ENCODE assay signal across 29 cellular contexts in the genomic region with DNA sequence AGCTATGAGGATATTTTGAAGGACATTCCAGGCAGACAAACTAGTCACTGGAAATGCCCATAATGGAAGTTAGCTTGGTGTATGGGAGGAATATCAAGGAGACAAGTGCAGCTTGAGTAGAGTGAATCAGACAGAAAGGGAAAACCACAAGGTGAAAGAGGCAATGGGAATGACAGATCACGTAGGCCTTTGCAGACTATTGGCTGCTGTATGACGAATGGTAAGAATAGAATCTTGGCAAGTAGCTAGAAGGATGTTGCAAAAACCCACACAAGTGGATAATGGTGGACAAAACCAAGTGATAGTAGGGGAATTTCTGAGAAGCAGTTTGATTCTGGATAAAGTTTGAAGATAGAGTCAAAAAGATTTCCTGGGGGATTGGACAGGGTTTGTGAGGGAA.
DNase-seq lines count a peak whose midpoint lies in the region; ATAC-seq and TF ChIP-seq lines count a peak whose summit lies in the region.
"Had no signal": no experiment of that assay in that cellular context is flagged by ENCODE, and none has a peak within 500 bp of the region (broad histone marks: within the 10 kb centered on the region; RNA-seq: fewer than 3 reads in every experiment).

No MANE protein-coding gene starts in this region.

- H3K36me3 ChIP-seq in osteoblast (ENCODE audit: insufficient read depth, low read length) = no peaks in the 10 kb centered on the region
- H3K36me3 ChIP-seq: breast epithelium, colonic mucosa, left lung, neutrophil, prostate gland, WERI-Rb-1 had no signal

- ATAC-seq in GM21619 (IDR thresholded peaks at IDR 0.05; ENCODE audit: unreplicated experiment) = no peak
- ATAC-seq: activated T-cell treated with anti-CD3 and anti-CD28 coated beads, Interleukin-2, amount 50 U/mL, for 4 hours; left lung; stimulated activated naive CD8-positive, alpha-beta T cell treated with anti-CD3 and anti-CD28 coated beads, Interleukin-15, Interleukin-2, amounts not matched to agents 100 U/mL and 50 U/mL, for 24 hours had no signal

- no peaks in the 10 kb centered on the region for H3K79me2 ChIP-seq in osteoblast (ENCODE audit: insufficient read depth, low read length)

- H3K27ac ChIP-seq in osteoblast (ENCODE audit: low read depth, low read length) = no peak overlapping the region
- H3K27ac ChIP-seq: breast epithelium, colonic mucosa, KMS-11, left lung, neutrophil, prostate gland, WERI-Rb-1 had no signal

- H3K4me2 ChIP-seq in osteoblast (ENCODE audit: insufficient read depth, low read length) = no peak overlapping the region
- H3K4me2 ChIP-seq: KMS-11 had no signal

- H3K4me1 ChIP-seq in osteoblast (ENCODE audit: insufficient read depth, low read length) = no peaks in the 10 kb centered on the region
- H3K4me1 ChIP-seq: breast epithelium, colonic mucosa, left lung, prostate gland had no signal

- peaks cover 3% of the 10 kb centered on the region for H3K9me3 ChIP-seq in osteoblast (ENCODE audit: low read depth, low read length)
- H3K9me3 ChIP-seq: breast epithelium, colonic mucosa, left lung, neutrophil, prostate gland had no signal

- no peak overlapping the region for H3K4me3 Mint-ChIP-seq in immature natural killer cell
- H3K4me3 Mint-ChIP-seq: activated CD4-positive, alpha-beta T cell treated with anti-CD3 and anti-CD28 coated beads, Interleukin-2, amount 10 ng/mL, durations not matched to agents 24 days and 14 days; activated T-cell treated with anti-CD3 and anti-CD28 coated beads, Interleukin-2, amount 50 U/mL, for 4 hours; B cell; naive B cell had no signal

- H4K20me1 ChIP-seq in osteoblast (ENCODE audit: insufficient read depth, low read length) = no peaks in the 10 kb centered on the region

- no peak for TF ChIP-seq CTCF in foreskin fibroblast (IDR thresholded peaks at IDR 0.05; ENCODE audit: low read depth, low read length)
- no peak for TF ChIP-seq CTCF in osteoblast (IDR thresholded peaks at IDR 0.05; ENCODE audit: extremely low read depth, low read depth, low read length)

- no peak overlapping the region for H3K27ac Mint-ChIP-seq in immature natural killer cell
- H3K27ac Mint-ChIP-seq: activated CD4-positive, alpha-beta T cell treated with anti-CD3 and anti-CD28 coated beads, Interleukin-2, amount 10 ng/mL, durations not matched to agents 24 days and 14 days; B cell; naive B cell had no signal

- H3K4me3 ChIP-seq in foreskin fibroblast (ENCODE audit: low read depth in 1 of 2, low read length in 2 of 2) = no peak overlapping the region
- H3K4me3 ChIP-seq in osteoblast (ENCODE audit: insufficient read depth, low read length) = no peak overlapping the region
- H3K4me3 ChIP-seq: breast epithelium, colonic mucosa, left lung, prostate gland had no signal

- no peaks in the 10 kb centered on the region for H3K4me1 Mint-ChIP-seq in immature natural killer cell
- H3K4me1 Mint-ChIP-seq: activated CD4-positive, alpha-beta T cell treated with anti-CD3 and anti-CD28 coated beads, Interleukin-2, amount 10 ng/mL, durations not matched to agents 24 days and 14 days; B cell; naive B cell had no signal

- H3K27me3 ChIP-seq in osteoblast (ENCODE audit: insufficient read depth, low read length) = no peaks in the 10 kb centered on the region
- H3K27me3 ChIP-seq: breast epithelium, colonic mucosa, left lung, neutrophil had no signal

- H3K36me3 Mint-ChIP-seq in immature natural killer cell = no peaks in the 10 kb centered on the region
- H3K36me3 Mint-ChIP-seq: naive B cell had no signal

- DNase-seq in A172 (ENCODE audit: low spot score) (peak; percentile 62), HCEC 1CT (peak; percentile 42), astrocyte of the hippocampus (ENCODE audit: low read depth, low spot score) (peak; percentile 22), foreskin fibroblast (peak; percentile 13 to 34), immature natural killer cell (no peak), NCI-H345 treated with DMSO at 0.1 percent for 48 hours (lab: John Stamatoyannopoulos, UW; ENCODE audit: unreplicated experiment) (no peak), osteoblast (ENCODE audit: insufficient read length, low spot score, missing footprints) (no peak)
- DNase-seq: 8988T; activated CD4-positive, alpha-beta T cell treated with anti-CD3 and anti-CD28 coated beads, Interleukin-2, amount 10 ng/mL, durations not matched to agents 24 days and 14 days; activated naive CD4-positive, alpha-beta T cell; activated T-cell treated with anti-CD3 and anti-CD28 coated beads, Interleukin-2, amount 50 U/mL, for 4 hours; colonic mucosa; DMS53; effector memory CD4-positive, alpha-beta T cell; erythroblast; GF-D8; hypothalamus; left lung; naive B cell; NCI-H1436; NCI-H446; stimulated activated naive CD8-positive, alpha-beta T cell treated with anti-CD3 and anti-CD28 coated beads, Interleukin-15, Interleukin-2, amounts not matched to agents 100 U/mL and 50 U/mL, for 24 hours; WERI-Rb-1 had no signal

- H2AFZ ChIP-seq in osteoblast (ENCODE audit: low read length) = no peak overlapping the region

- peaks cover 8 to 58% (median 20%) of the 10 kb centered on the region in 6 donors for H3K9me3 Mint-ChIP-seq in immature natural killer cell

- no peaks in the 10 kb centered on the region for H3K27me3 Mint-ChIP-seq in immature natural killer cell (ENCODE audit: low read depth in 3 of 3)
- H3K27me3 Mint-ChIP-seq: activated CD4-positive, alpha-beta T cell treated with anti-CD3 and anti-CD28 coated beads, Interleukin-2, amount 10 ng/mL, durations not matched to agents 24 days and 14 days; B cell; naive B cell had no signal

Comparison
In these comparisons a context has a peak if more than half of its experiments do, and no peak if none do; other contexts are left out.
1. DNase-seq: peak in A172 (single experiment), HCEC 1CT (single experiment), astrocyte of the hippocampus (single experiment) and foreskin fibroblast (2 of 2); none in immature natural killer cell (0 of 3), NCI-H345 treated with DMSO at 0.1 percent for 48 hours (single experiment) and osteoblast (single experiment).